17 cellular contexts compared by ENCODE assay signal in the genomic region with DNA sequence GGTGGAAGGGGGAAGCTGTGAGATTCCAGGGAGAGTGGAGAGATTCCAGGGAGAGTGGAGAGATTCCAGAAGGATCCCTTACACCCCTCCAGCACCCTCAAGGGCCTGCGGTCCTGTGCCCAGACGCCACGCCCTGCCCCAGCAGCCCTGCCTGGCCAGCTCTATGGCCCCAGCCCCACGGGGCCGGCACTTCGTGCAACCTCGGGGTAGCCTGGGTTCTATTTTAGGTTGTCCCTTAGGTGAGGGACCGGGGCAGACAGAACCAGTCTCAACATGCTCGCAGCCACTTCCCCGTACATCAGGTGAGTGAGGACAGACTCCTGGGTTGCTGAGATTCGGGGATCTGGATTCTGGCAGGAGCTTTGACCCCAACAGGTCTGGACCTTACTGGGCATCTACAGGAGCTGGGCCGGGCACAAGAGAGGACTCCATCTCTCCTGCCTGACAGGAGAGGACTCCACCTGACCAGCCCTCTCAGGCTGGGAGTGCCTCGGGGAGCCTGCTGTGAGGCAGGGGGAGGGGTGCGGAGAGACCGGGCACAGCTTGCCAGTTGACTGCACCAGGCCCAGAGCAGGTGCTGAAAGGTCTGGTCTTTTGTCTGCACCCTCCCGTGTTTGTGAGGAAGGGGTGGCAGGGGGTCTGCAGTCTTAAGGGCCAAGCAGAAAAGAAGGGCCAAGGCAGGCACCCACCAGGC. TPM values are rescaled to one million over a fixed set of nuclear protein-coding genes. Genes with fewer than 3 reads are reported as not detected.
DNase-seq lines count a peak whose midpoint lies in the region; ATAC-seq, FAIRE-seq and TF ChIP-seq lines count a peak whose summit lies in the region.
"Had no signal": no experiment of that assay in that cellular context is flagged by ENCODE, and none has a peak within 500 bp of the region (broad histone marks: within the 10 kb centered on the region; RNA-seq: fewer than 3 reads in every experiment).

No MANE protein-coding gene starts in this region.

- peak overlapping the region; percentile 24 for H3K4ac ChIP-seq in neuronal stem cell (ENCODE audit: low read length)

- H2AK5ac ChIP-seq in neuronal stem cell (ENCODE audit: low read depth, low read length): peak overlapping the region; percentile 90

- H2BK5ac ChIP-seq in neuronal stem cell (ENCODE audit: low read length): peak overlapping the region; percentile 55

- H3K36me3 ChIP-seq in SK-N-SH (replicated peaks in 1 of 2; ENCODE audit: control insufficient read depth in 1 of 2, insufficient read depth in 2 of 2, low read length in 1 of 2) (peaks cover 8 to 39% of the 10 kb centered on the region in 2 experiments), astrocyte (ENCODE audit: insufficient read depth, low read length) (peaks cover 3% of the 10 kb centered on the region), neuronal stem cell (replicated peaks in 1 of 2; ENCODE audit: control insufficient read depth in 2 of 2, insufficient read depth in 2 of 2, low read length in 2 of 2) (peaks cover 20 to 50% of the 10 kb centered on the region in 2 donors)

- H3K4me3 Mint-ChIP-seq in astrocyte (ENCODE audit: unreplicated experiment): no peak overlapping the region
- no peak overlapping the region for H3K4me3 Mint-ChIP-seq in activated CD4-positive, alpha-beta T cell treated with anti-CD3 and anti-CD28 coated beads, Interleukin-2, amount 10 ng/mL, durations not matched to agents 24 days and 14 days
- H3K4me3 Mint-ChIP-seq: activated naive CD4-positive, alpha-beta T cell treated with anti-CD3 and anti-CD28 coated beads, Interleukin-2, amount 50 U/mL, for 24 hours; naive thymus-derived CD8-positive, alpha-beta T cell; stimulated activated naive CD8-positive, alpha-beta T cell treated with anti-CD3 and anti-CD28 coated beads, Interleukin-15, Interleukin-2, amounts not matched to agents 100 ng/mL and 50 ng/mL, for 24 hours had no signal

- no peak overlapping the region for H3K4me3 ChIP-seq in SK-N-SH (ENCODE audit: low read depth in 2 of 2, low read length in 1 of 2)
- no peak overlapping the region for H3K4me3 ChIP-seq in astrocyte (ENCODE audit: insufficient read depth, low read depth, low read length)
- no peak overlapping the region for H3K4me3 ChIP-seq in neuronal stem cell (ENCODE audit: low read length in 2 of 2)
- no peak overlapping the region for H3K4me3 ChIP-seq in foreskin fibroblast (ENCODE audit: low read depth in 1 of 2, low read length in 2 of 2)

- H3K4me1 ChIP-seq in SK-N-SH (ENCODE audit: control insufficient read depth in 1 of 2, insufficient read depth in 2 of 2, low read depth in 1 of 2, low read length in 1 of 2): peaks cover 0 to 79% of the 10 kb centered on the region in 2 experiments; a peak in 2 of 4 replicates
- peaks cover under 1% of the 10 kb centered on the region for H3K4me1 ChIP-seq in astrocyte (ENCODE audit: insufficient read depth, low read length)
- H3K4me1 ChIP-seq in neuronal stem cell (ENCODE audit: control insufficient read depth in 2 of 2, insufficient read depth in 1 of 2, low read depth in 1 of 2, low read length in 2 of 2): peaks cover 12 to 21% of the 10 kb centered on the region in 2 donors

- TF ChIP-seq RAD21 in SK-N-SH (IDR thresholded peaks at IDR 0.05; ENCODE audit: low read length): no peak

- TF ChIP-seq EP300 in SK-N-SH (IDR thresholded peaks at IDR 0.05; ENCODE audit: borderline replicate concordance in 1 of 2, low read depth in 1 of 2, low read length in 1 of 2): no peak

- H4K91ac ChIP-seq in neuronal stem cell (ENCODE audit: low read depth, low read length, poor library complexity): no peak overlapping the region

- H3K79me1 ChIP-seq in neuronal stem cell (ENCODE audit: low read depth, low read length): peaks cover 2% of the 10 kb centered on the region

- no peak overlapping the region for H3K9ac ChIP-seq in SK-N-SH
- H3K9ac ChIP-seq in astrocyte (ENCODE audit: low read length): no peak overlapping the region
- peak overlapping the region; percentile 38 for H3K9ac ChIP-seq in neuronal stem cell (ENCODE audit: low read depth, low read length, poor library complexity)

- no peak for TF ChIP-seq CTCF in SK-N-SH (IDR thresholded peaks at IDR 0.05)
- TF ChIP-seq CTCF in astrocyte (IDR thresholded peaks at IDR 0.05; ENCODE audit: insufficient read depth, low read depth, low read length): no peak
- TF ChIP-seq CTCF in foreskin fibroblast (IDR thresholded peaks at IDR 0.05; ENCODE audit: low read depth, low read length): no peak

- no peaks in the 10 kb centered on the region for H3K79me2 ChIP-seq in SK-N-SH (ENCODE audit: insufficient read depth)
- H3K79me2 ChIP-seq in astrocyte (ENCODE audit: insufficient read depth, low read length): no peaks in the 10 kb centered on the region

- WGBS in SK-N-SH (ENCODE audit: low lambda C conversion rate): 93% methylated on average over 11 of the region's 16 CpGs
- no CpG with 5 or more reads among the region's 16 CpGs for WGBS in neuronal stem cell (ENCODE audit: extremely low coverage in 2 of 2, insufficient read length in 2 of 2, insufficient replicate concordance in 1 of 2), 2 donors

- no peaks in the 10 kb centered on the region for H3K9me3 Mint-ChIP-seq in astrocyte (ENCODE audit: unreplicated experiment)
- H3K9me3 Mint-ChIP-seq in activated CD4-positive, alpha-beta T cell treated with anti-CD3 and anti-CD28 coated beads, Interleukin-2, amount 10 ng/mL, durations not matched to agents 24 days and 14 days: no peaks in the 10 kb centered on the region
- H3K9me3 Mint-ChIP-seq: activated naive CD4-positive, alpha-beta T cell treated with anti-CD3 and anti-CD28 coated beads, Interleukin-2, amount 50 U/mL, for 24 hours; naive thymus-derived CD8-positive, alpha-beta T cell; stimulated activated naive CD8-positive, alpha-beta T cell treated with anti-CD3 and anti-CD28 coated beads, Interleukin-15, Interleukin-2, amounts not matched to agents 100 ng/mL and 50 ng/mL, for 24 hours had no signal

- no peak overlapping the region for H2BK15ac ChIP-seq in neuronal stem cell (ENCODE audit: low read length)

- H4K8ac ChIP-seq in neuronal stem cell (ENCODE audit: low read depth, low read length): no peak overlapping the region

- no peak overlapping the region for H2BK120ac ChIP-seq in neuronal stem cell (ENCODE audit: low read depth, low read length)

- no peaks in the 10 kb centered on the region for H3K9me2 ChIP-seq in SK-N-SH

- DNase-seq in SK-N-SH (peak; percentile 19), NCI-H146 (lab: John Stamatoyannopoulos, UW) (peak; percentile 91), astrocyte (ENCODE audit: low read depth) (no peak), neuronal stem cell (ENCODE audit: low spot score) (no peak), cerebellum (ENCODE audit: low spot score) (no peak), foreskin fibroblast (no peak)
- no peak for DNase-seq in activated CD4-positive, alpha-beta T cell treated with anti-CD3 and anti-CD28 coated beads, Interleukin-2, amount 10 ng/mL, durations not matched to agents 24 days and 14 days
- DNase-seq: activated CD4-positive, alpha-beta T cell treated with anti-CD3 and anti-CD28 coated beads for 4 hours; caudate nucleus; foreskin keratinocyte; Kasumi-1; naive thymus-derived CD8-positive, alpha-beta T cell; NCI-H1694 had no signal

- peak overlapping the region; percentile 47 for H2BK12ac ChIP-seq in neuronal stem cell (ENCODE audit: low read length)

- H2AFZ ChIP-seq in SK-N-SH (ENCODE audit: low read depth) (no peak overlapping the region), astrocyte (ENCODE audit: low read depth, low read length) (no peak overlapping the region), neuronal stem cell (ENCODE audit: low read length) (no peak overlapping the region)

- H3K9me3 ChIP-seq in SK-N-SH (no peaks in the 10 kb centered on the region), astrocyte (ENCODE audit: insufficient read depth, low read depth, low read length) (no peaks in the 10 kb centered on the region), neuronal stem cell (replicated peaks in 1 of 2; ENCODE audit: control insufficient read depth in 2 of 2, insufficient read depth in 1 of 2, low read depth in 1 of 2, low read length in 2 of 2) (no peaks in the 10 kb centered on the region)

- H3K27ac Mint-ChIP-seq in astrocyte (ENCODE audit: unreplicated experiment): peak overlapping the region; percentile 66
- H3K27ac Mint-ChIP-seq in activated CD4-positive, alpha-beta T cell treated with anti-CD3 and anti-CD28 coated beads, Interleukin-2, amount 10 ng/mL, durations not matched to agents 24 days and 14 days: no peak overlapping the region
- H3K27ac Mint-ChIP-seq: activated naive CD4-positive, alpha-beta T cell treated with anti-CD3 and anti-CD28 coated beads, Interleukin-2, amount 50 U/mL, for 24 hours; stimulated activated naive CD8-positive, alpha-beta T cell treated with anti-CD3 and anti-CD28 coated beads, Interleukin-15, Interleukin-2, amounts not matched to agents 100 ng/mL and 50 ng/mL, for 24 hours had no signal

- peak overlapping the region; percentile 88 for H3K18ac ChIP-seq in neuronal stem cell (ENCODE audit: low read length)

- H3K27me3 ChIP-seq in SK-N-SH (ENCODE audit: insufficient read depth) (no peaks in the 10 kb centered on the region), astrocyte (ENCODE audit: insufficient read depth, low read length) (no peaks in the 10 kb centered on the region), neuronal stem cell (ENCODE audit: control insufficient read depth in 3 of 3, insufficient read depth in 3 of 3, low read depth in 1 of 3, low read length in 3 of 3) (peaks cover 0 to 6% (median 0%) of the 10 kb centered on the region in 3 experiments)

- POLR2A ChIA-PET in SK-N-SH (lab: Yijun Ruan, JAX): interaction anchor here (0.7 kb wide), 1 partner anchor 16 kb away, joined by 3 read pairs; no protein-coding TSS in a partner anchor

- FAIRE-seq in astrocyte (lab: Jason Lieb, UNC): no peak
- FAIRE-seq: endometrium had no signal

- intact Hi-C loops in activated CD4-positive, alpha-beta T cell treated with anti-CD3 and anti-CD28 coated beads, Interleukin-2, amount 10 ng/mL, durations not matched to agents 24 days and 14 days (cut with micrococcal nuclease): no loop called here

- H3F3A ChIP-seq in SK-N-SH (replicated peaks; ENCODE audit: insufficient read depth): peaks cover 4% of the 10 kb centered on the region

- H3K36me3 Mint-ChIP-seq in astrocyte (ENCODE audit: low read depth, unreplicated experiment): peaks cover 5% of the 10 kb centered on the region
- peaks cover under 1% of the 10 kb centered on the region for H3K36me3 Mint-ChIP-seq in activated CD4-positive, alpha-beta T cell treated with anti-CD3 and anti-CD28 coated beads, Interleukin-2, amount 10 ng/mL, durations not matched to agents 24 days and 14 days (ENCODE audit: low read depth)
- H3K36me3 Mint-ChIP-seq: activated naive CD4-positive, alpha-beta T cell treated with anti-CD3 and anti-CD28 coated beads, Interleukin-2, amount 50 U/mL, for 24 hours had no signal

- H3K27ac ChIP-seq in SK-N-SH (ENCODE audit: low read depth in 2 of 2, low read length in 1 of 2) (peak overlapping the region in 1 of 2 experiments; percentile 54; a peak in 1 of 4 replicates), astrocyte (ENCODE audit: low read depth, low read length) (no peak overlapping the region), neuronal stem cell (replicated peaks; ENCODE audit: low read length) (no peak overlapping the region)
- H3K27ac ChIP-seq: foreskin keratinocyte had no signal

- H4K20me1 ChIP-seq in SK-N-SH (ENCODE audit: insufficient read depth): no peaks in the 10 kb centered on the region
- H4K20me1 ChIP-seq in astrocyte (ENCODE audit: insufficient read depth, low read length): peaks cover 3% of the 10 kb centered on the region

- CTCF ChIA-PET in SK-N-SH (lab: Yijun Ruan, JAX): interaction anchor here (0.8 to 2.0 kb wide), 4 partner anchors 10 to 103 kb away, joined by 4 to 7 read pairs (median 5); no protein-coding TSS in a partner anchor

- no peak for ATAC-seq in SK-N-SH treated with all-trans-retinoic acid at 6 μM for 48 hours
- ATAC-seq: foreskin keratinocyte; naive thymus-derived CD8-positive, alpha-beta T cell had no signal

- H3K4me1 Mint-ChIP-seq in astrocyte (ENCODE audit: low read depth, unreplicated experiment): no peaks in the 10 kb centered on the region
- H3K4me1 Mint-ChIP-seq in activated CD4-positive, alpha-beta T cell treated with anti-CD3 and anti-CD28 coated beads, Interleukin-2, amount 10 ng/mL, durations not matched to agents 24 days and 14 days: peaks cover 5% of the 10 kb centered on the region

- H3K4me2 ChIP-seq in SK-N-SH (no peak overlapping the region), astrocyte (ENCODE audit: low read length) (no peak overlapping the region), neuronal stem cell (ENCODE audit: insufficient read depth, low read length, poor library complexity, severe bottlenecking) (no peak overlapping the region)

- H3K14ac ChIP-seq in neuronal stem cell (ENCODE audit: low read length): peak overlapping the region; percentile 3

- H3K23ac ChIP-seq in neuronal stem cell (ENCODE audit: low read depth, low read length, poor library complexity): no peak overlapping the region

- H3K27me3 Mint-ChIP-seq in astrocyte (ENCODE audit: low read depth, unreplicated experiment): peaks cover 5% of the 10 kb centered on the region
- H3K27me3 Mint-ChIP-seq in activated CD4-positive, alpha-beta T cell treated with anti-CD3 and anti-CD28 coated beads, Interleukin-2, amount 10 ng/mL, durations not matched to agents 24 days and 14 days: peaks cover 4% of the 10 kb centered on the region
- H3K27me3 Mint-ChIP-seq: activated naive CD4-positive, alpha-beta T cell treated with anti-CD3 and anti-CD28 coated beads, Interleukin-2, amount 50 U/mL, for 24 hours; naive thymus-derived CD8-positive, alpha-beta T cell; stimulated activated naive CD8-positive, alpha-beta T cell treated with anti-CD3 and anti-CD28 coated beads, Interleukin-15, Interleukin-2, amounts not matched to agents 100 ng/mL and 50 ng/mL, for 24 hours had no signal

RNA-seq across cellular contexts. Expression of gene ADORA2A, which starts 8.5 kb away (rescaled TPM):
- polyA plus RNA-seq in SK-N-SH (2012; rRNA removed): 9.3 and 12.0 TPM in 2 replicates
- 5.1 and 9.7 TPM in 2 replicates for polyA plus RNA-seq in SK-N-SH (2012; cell fraction: cytosol; rRNA removed)
- 22.5 and 26.1 TPM in 2 replicates for polyA plus RNA-seq in SK-N-SH (2012; cell fraction: nucleus; rRNA removed)
- total RNA-seq in astrocyte (2.2 and 3.9 TPM in 2 replicates), cerebellum (12.9 TPM)
- polyA plus RNA-seq in neuronal stem cell (2013, experiment 1 of 2): 2.9 TPM
- polyA plus RNA-seq in neuronal stem cell (2013, experiment 2 of 2): 3.1 TPM
- total RNA-seq in activated CD4-positive, alpha-beta T cell treated with anti-CD3 and anti-CD28 coated beads, Interleukin-2, amount 10 ng/mL, durations not matched to agents 24 days and 14 days: 34.9 and 36.2 TPM in 2 replicates

Comparison
In these comparisons a context has a peak if more than half of its experiments do, and no peak if none do; other contexts are left out.
1. DNase-seq: peak in SK-N-SH (single experiment) and NCI-H146 (single experiment); none in astrocyte (single experiment), neuronal stem cell (single experiment), cerebellum (single experiment), foreskin fibroblast (0 of 2) and activated CD4-positive, alpha-beta T cell treated with anti-CD3 and anti-CD28 coated beads, Interleukin-2, amount 10 ng/mL, durations not matched to agents 24 days and 14 days (single experiment).